In genomic region chr7:47852330-47853245, GRCh38 we compare ENCODE assay signal across 11 cellular contexts.
DNase-seq lines count a peak whose midpoint lies in the region; ATAC-seq and TF ChIP-seq lines count a peak whose summit lies in the region.
"Had no signal": no experiment of that assay in that cellular context is flagged by ENCODE, and none has a peak within 500 bp of the region (broad histone marks: within the 10 kb centered on the region; RNA-seq: fewer than 3 reads in every experiment).

No MANE protein-coding gene starts in this region.

- intact Hi-C loops in heart right ventricle (cut with DNase I), result no loop called here
- intact Hi-C loops in Right ventricle myocardium superior (cut with DNase I), result no loop called here

- H3K9me3 Mint-ChIP-seq in stimulated activated naive CD8-positive, alpha-beta T cell treated with anti-CD3 and anti-CD28 coated beads, Interleukin-15, amount 100 ng/mL, for 72 hours, result no peaks in the 10 kb centered on the region
- H3K9me3 Mint-ChIP-seq: activated T-helper 1 cell treated with anti-CD3 and anti-CD28 coated beads, Interleukin-12 subunit alpha, Interleukin-12 subunit beta, Interleukin-2, Interleukin-4 antibody, amounts not matched to agents 30 ng/mL and 10 ng/mL and 1 ng/mL, durations not matched to agents 14 hours and 24 hours and 36 hours had no signal

- no peak overlapping the region for H3K4me3 Mint-ChIP-seq in stimulated activated naive CD8-positive, alpha-beta T cell treated with anti-CD3 and anti-CD28 coated beads, Interleukin-15, amount 100 ng/mL, for 72 hours
- H3K4me3 Mint-ChIP-seq: activated T-helper 1 cell treated with anti-CD3 and anti-CD28 coated beads, Interleukin-12 subunit alpha, Interleukin-12 subunit beta, Interleukin-2, Interleukin-4 antibody, amounts not matched to agents 30 ng/mL and 10 ng/mL and 1 ng/mL, durations not matched to agents 14 hours and 24 hours and 36 hours had no signal

- TF ChIP-seq CTCF in heart right ventricle (IDR thresholded peaks at IDR 0.05), result peak in 5 of 9 donors; percentile 9 to 35 (median 25)

- ATAC-seq in heart right ventricle, result peak in 3 of 8 donors; percentile 27 to 64 (median 41)
- ATAC-seq in Right ventricle myocardium superior (ENCODE audit: poor library complexity), result no peak
- peak; percentile 55 for ATAC-seq in stimulated activated naive CD8-positive, alpha-beta T cell treated with anti-CD3 and anti-CD28 coated beads, Interleukin-15, amount 100 ng/mL, for 72 hours
- no peak for ATAC-seq in HG03439 (IDR thresholded peaks at IDR 0.05; ENCODE audit: unreplicated experiment)
- no peak for ATAC-seq in HG03460 (IDR thresholded peaks at IDR 0.05; ENCODE audit: unreplicated experiment)

- H3K27ac Mint-ChIP-seq in stimulated activated naive CD8-positive, alpha-beta T cell treated with anti-CD3 and anti-CD28 coated beads, Interleukin-15, amount 100 ng/mL, for 72 hours, result peak overlapping the region in 1 of 2 donors; percentile 65
- H3K27ac Mint-ChIP-seq: activated T-helper 1 cell treated with anti-CD3 and anti-CD28 coated beads, Interleukin-12 subunit alpha, Interleukin-12 subunit beta, Interleukin-2, Interleukin-4 antibody, amounts not matched to agents 30 ng/mL and 10 ng/mL and 1 ng/mL, durations not matched to agents 14 hours and 24 hours and 36 hours had no signal

- no peaks in the 10 kb centered on the region for H3K4me1 Mint-ChIP-seq in stimulated activated naive CD8-positive, alpha-beta T cell treated with anti-CD3 and anti-CD28 coated beads, Interleukin-15, amount 100 ng/mL, for 72 hours

- DNase-seq in heart right ventricle (no peak), Right ventricle myocardium superior (no peak), dermis blood vessel endothelial cell (peak; percentile 21)
- DNase-seq in stimulated activated naive CD8-positive, alpha-beta T cell treated with anti-CD3 and anti-CD28 coated beads, Interleukin-15, amount 100 ng/mL, for 72 hours, result no peak
- DNase-seq in stimulated activated CD4-positive, alpha-beta T cell treated with anti-CD3 and anti-CD28 coated beads, Interleukin-4, amount 100 ng/mL, for 4 hours, result no peak
- DNase-seq: effector CD4-positive, alpha-beta T cell; NCI-H2029 had no signal

- H3K4me3 ChIP-seq in heart right ventricle, result no peak overlapping the region

- H3K4me1 ChIP-seq in heart right ventricle, result no peaks in the 10 kb centered on the region

- H3K9me3 ChIP-seq in heart right ventricle, result no peaks in the 10 kb centered on the region

- no peaks in the 10 kb centered on the region for H3K27me3 ChIP-seq in heart right ventricle

- no peak for TF ChIP-seq EP300 in Ishikawa (IDR thresholded peaks at IDR 0.05; ENCODE audit: borderline replicate concordance)

- H3K36me3 ChIP-seq in heart right ventricle, result peaks cover 0 to 46% (median 0%) of the 10 kb centered on the region in 9 donors

- H3K27ac ChIP-seq in heart right ventricle, result no peak overlapping the region

- 92% methylated on average over 9 of the region's 9 CpGs for WGBS in heart right ventricle, 2 donors

- H3K27me3 Mint-ChIP-seq in stimulated activated naive CD8-positive, alpha-beta T cell treated with anti-CD3 and anti-CD28 coated beads, Interleukin-15, amount 100 ng/mL, for 72 hours, result no peaks in the 10 kb centered on the region

- TF ChIP-seq RAD21 in Ishikawa (IDR thresholded peaks at IDR 0.05; ENCODE audit: low read depth), result peak; percentile 50; the same call in 1 of the 2 replicates

TF ChIP-seq in Ishikawa, 13 proteins besides CTCF, POLR2A, EP300 and RAD21:
- TF ChIP-seq TAF1 (IDR thresholded peaks at IDR 0.05; ENCODE audit: low read depth) (no peak), NFIC (IDR thresholded peaks at IDR 0.05) (no peak)
TF ChIP-seq in Ishikawa: peak in this region for 0.
